In genomic region chr12:91811481-91812287, GRCh38 we compare ENCODE assay signal across 8 cellular contexts.
A peak's percentile ranks its signal among the peaks of the same experiment; 100 is the strongest.
DNase-seq lines count a peak whose midpoint lies in the region; ATAC-seq lines count a peak whose summit lies in the region.

No MANE protein-coding gene starts in this region.

- peak; percentile 87 for ATAC-seq in HG02678 (IDR thresholded peaks at IDR 0.05; ENCODE audit: unreplicated experiment)
- ATAC-seq in activated CD8-positive, alpha-beta T cell treated with anti-CD3 and anti-CD28 coated beads, Interleukin-2, amount 10 ng/mL, durations not matched to agents 7 days and 5 days = peak; percentile 44
- ATAC-seq in memory B cell (ENCODE audit: low read depth) = peak; percentile 78

- peaks cover 11% of the 10 kb centered on the region for H3K4me1 Mint-ChIP-seq in activated CD8-positive, alpha-beta T cell treated with anti-CD3 and anti-CD28 coated beads, Interleukin-2, amount 10 ng/mL, durations not matched to agents 7 days and 5 days (ENCODE audit: low read depth)
- peaks cover 3% of the 10 kb centered on the region for H3K4me1 Mint-ChIP-seq in memory B cell

- POLR2A ChIA-PET in activated CD8-positive, alpha-beta T cell treated with anti-CD3 and anti-CD28 coated beads, Interleukin-2, amount 10 ng/mL, durations not matched to agents 7 days and 5 days (lab: Charles Lee) = interaction anchor here (2.3 kb wide), 1 partner anchor 333 kb away, joined by 15 read pairs; the partner anchor contains the start of gene BTG1

- H3K4me3 Mint-ChIP-seq in activated CD8-positive, alpha-beta T cell treated with anti-CD3 and anti-CD28 coated beads, Interleukin-2, amount 10 ng/mL, durations not matched to agents 7 days and 5 days = no peak overlapping the region
- H3K4me3 Mint-ChIP-seq in memory B cell = no peak overlapping the region

- H3K27me3 Mint-ChIP-seq in activated CD8-positive, alpha-beta T cell treated with anti-CD3 and anti-CD28 coated beads, Interleukin-2, amount 10 ng/mL, durations not matched to agents 7 days and 5 days (ENCODE audit: low read depth) = no peaks in the 10 kb centered on the region
- no peaks in the 10 kb centered on the region for H3K27me3 Mint-ChIP-seq in memory B cell

- DNase-seq in DMS 273 (lab: John Stamatoyannopoulos, UW; ENCODE audit: unreplicated experiment) (peak; percentile 59), DMS 273 treated with DMSO at 0.1 percent for 48 hours (lab: John Stamatoyannopoulos, UW) (no peak), NCI-H526 (lab: John Stamatoyannopoulos, UW) (peak; percentile 34 to 79), memory B cell (ENCODE audit: low spot score in 2 of 2) (peak; percentile 69 to 72)
- DNase-seq in activated CD8-positive, alpha-beta T cell treated with anti-CD3 and anti-CD28 coated beads, Interleukin-2, amount 10 ng/mL, durations not matched to agents 7 days and 5 days = peak; percentile 72
- DNase-seq in effector CD8-positive, alpha-beta T cell (lab: John Stamatoyannopoulos, UW) = peak; percentile 61
- peak; percentile 30 to 44 for DNase-seq in stimulated activated CD8-positive, alpha-beta memory T cell treated with anti-CD3 and anti-CD28 coated beads, Interleukin-15, amount 100 ng/mL, for 48 hours (ENCODE audit: low read depth in 2 of 2)

- no peak overlapping the region for H3K27ac Mint-ChIP-seq in activated CD8-positive, alpha-beta T cell treated with anti-CD3 and anti-CD28 coated beads, Interleukin-2, amount 10 ng/mL, durations not matched to agents 7 days and 5 days
- peak overlapping the region; percentile 12 for H3K27ac Mint-ChIP-seq in memory B cell

- H3K36me3 Mint-ChIP-seq in activated CD8-positive, alpha-beta T cell treated with anti-CD3 and anti-CD28 coated beads, Interleukin-2, amount 10 ng/mL, durations not matched to agents 7 days and 5 days (ENCODE audit: low read depth) = peaks cover 3% of the 10 kb centered on the region
- no peaks in the 10 kb centered on the region for H3K36me3 Mint-ChIP-seq in memory B cell

- H3K9me3 Mint-ChIP-seq in activated CD8-positive, alpha-beta T cell treated with anti-CD3 and anti-CD28 coated beads, Interleukin-2, amount 10 ng/mL, durations not matched to agents 7 days and 5 days (ENCODE audit: insufficient read depth) = peaks cover 21% of the 10 kb centered on the region
- H3K9me3 Mint-ChIP-seq in memory B cell = no peaks in the 10 kb centered on the region

- CTCF ChIA-PET in activated CD8-positive, alpha-beta T cell treated with anti-CD3 and anti-CD28 coated beads, Interleukin-2, amount 10 ng/mL, durations not matched to agents 7 days and 5 days (lab: Charles Lee) = interaction anchor here (0.6 to 2.7 kb wide), 61 partner anchors 9 to 837 kb away, joined by 3 to 28 read pairs (median 4); partner anchors contain the start of gene BTG1
